In the genomic region with DNA sequence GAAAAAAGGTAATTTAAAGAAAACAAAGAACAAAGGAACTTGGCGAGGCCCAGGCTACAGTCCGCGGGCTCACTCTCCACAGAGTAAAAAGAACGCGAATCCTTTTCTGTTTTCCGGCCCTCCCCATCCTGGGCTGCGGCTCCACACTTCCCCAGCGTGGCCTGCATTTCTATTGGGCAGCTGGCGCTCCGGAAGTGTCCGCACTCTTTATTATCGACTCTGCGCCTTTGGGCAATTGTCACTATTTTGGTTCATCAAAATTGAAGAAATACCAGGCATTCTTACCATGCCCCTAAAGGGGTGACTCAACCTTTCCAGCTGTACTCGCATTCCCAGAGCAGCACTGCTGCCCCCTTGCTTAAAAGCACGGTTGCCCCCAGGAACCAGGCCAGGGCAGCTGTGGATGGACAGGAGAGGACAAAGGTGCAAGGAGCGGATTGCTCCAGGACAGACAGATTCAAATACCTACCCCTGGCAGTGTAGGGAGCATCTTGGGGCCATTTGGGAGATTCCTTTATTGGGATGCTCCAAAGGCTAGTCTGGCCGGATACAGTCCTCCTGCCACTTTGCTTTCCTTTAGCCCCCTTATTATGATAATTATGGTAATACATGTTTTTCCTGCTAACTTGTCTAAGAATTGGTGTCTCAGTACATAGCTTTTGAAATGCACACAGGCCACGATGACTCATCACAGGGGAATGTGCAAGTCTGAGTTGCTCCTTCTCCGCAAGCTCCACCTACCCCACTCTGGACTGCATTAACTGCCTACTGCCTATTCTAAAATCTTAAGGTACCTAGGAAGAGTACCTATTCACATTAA, we compare ENCODE assay signal across 8 cellular contexts. TPM values are rescaled to one million over a fixed set of nuclear protein-coding genes. Genes with fewer than 3 reads are reported as not detected.
DNase-seq lines count a peak whose midpoint lies in the region; ATAC-seq and TF ChIP-seq lines count a peak whose summit lies in the region.

No MANE protein-coding gene starts in this region.

- peak; percentile 92 for DNase-seq in MV-4-11 (lab: John Stamatoyannopoulos, UW)
- DNase-seq in activated CD8-positive, alpha-beta memory T cell treated with anti-CD3 and anti-CD28 coated beads, Interleukin-2, amount 50 U/mL, for 48 hours = peak; percentile 67
- DNase-seq in epithelial cell of proximal tubule (ENCODE audit: low read depth) = peak; percentile 93
- peak; percentile 28 to 75 for DNase-seq in stimulated activated effector memory CD8-positive, alpha-beta T cell treated with anti-CD3 and anti-CD28 coated beads, Interleukin-12 subunit alpha, Interleukin-12 subunit beta, amount 100 ng/mL, for 72 hours (ENCODE audit: low spot score in 2 of 2)
- no peak for DNase-seq in NCI-H146 treated with DMSO at 0.1 percent for 48 hours (lab: John Stamatoyannopoulos, UW; ENCODE audit: unreplicated experiment)

- no peaks in the 10 kb centered on the region for H3K27me3 ChIP-seq in mucosa of stomach (ENCODE audit: control insufficient read depth, insufficient read depth, low read length)

- H3K4me3 Mint-ChIP-seq in stimulated activated effector memory CD8-positive, alpha-beta T cell treated with anti-CD3 and anti-CD28 coated beads, Interleukin-12 subunit alpha, Interleukin-12 subunit beta, amount 100 ng/mL, for 72 hours = peak overlapping the region; percentile 87

- peaks cover 6% of the 10 kb centered on the region for H3K36me3 Mint-ChIP-seq in stimulated activated effector memory CD8-positive, alpha-beta T cell treated with anti-CD3 and anti-CD28 coated beads, Interleukin-12 subunit alpha, Interleukin-12 subunit beta, amount 100 ng/mL, for 72 hours

- H3K4me3 ChIP-seq in epithelial cell of proximal tubule (ENCODE audit: low read depth, low read length) = peak overlapping the region; percentile 66
- peak overlapping the region; percentile 14 for H3K4me3 ChIP-seq in mucosa of stomach (ENCODE audit: low read length)

- H3K9me3 ChIP-seq in mucosa of stomach (ENCODE audit: control insufficient read depth, low read length) = no peaks in the 10 kb centered on the region

- peak; percentile 34 for TF ChIP-seq CTCF in epithelial cell of proximal tubule (conservative IDR thresholded peaks at IDR 0.05; ENCODE audit: low read depth, low read length)

- H3K9ac ChIP-seq in mucosa of stomach (ENCODE audit: low read length) = peak overlapping the region; percentile 54

- ATAC-seq in GM19043 (IDR thresholded peaks at IDR 0.05; ENCODE audit: low read depth, unreplicated experiment) (peak; percentile 34), GM21723 (IDR thresholded peaks at IDR 0.05; ENCODE audit: unreplicated experiment) (no peak)
- peak; percentile 93 for ATAC-seq in stimulated activated effector memory CD8-positive, alpha-beta T cell treated with anti-CD3 and anti-CD28 coated beads, Interleukin-12 subunit alpha, Interleukin-12 subunit beta, amount 100 ng/mL, for 72 hours

- no peaks in the 10 kb centered on the region for H3K36me3 ChIP-seq in mucosa of stomach (ENCODE audit: control insufficient read depth, insufficient read depth, low read length)

- H3K27ac Mint-ChIP-seq in stimulated activated effector memory CD8-positive, alpha-beta T cell treated with anti-CD3 and anti-CD28 coated beads, Interleukin-12 subunit alpha, Interleukin-12 subunit beta, amount 100 ng/mL, for 72 hours = peak overlapping the region; percentile 92

- H3K9me3 Mint-ChIP-seq in stimulated activated effector memory CD8-positive, alpha-beta T cell treated with anti-CD3 and anti-CD28 coated beads, Interleukin-12 subunit alpha, Interleukin-12 subunit beta, amount 100 ng/mL, for 72 hours = no peaks in the 10 kb centered on the region

- peaks cover 7% of the 10 kb centered on the region for H3K4me1 ChIP-seq in mucosa of stomach (ENCODE audit: control insufficient read depth, insufficient read depth, low read length)

- peaks cover 51% of the 10 kb centered on the region for H3K4me1 Mint-ChIP-seq in stimulated activated effector memory CD8-positive, alpha-beta T cell treated with anti-CD3 and anti-CD28 coated beads, Interleukin-12 subunit alpha, Interleukin-12 subunit beta, amount 100 ng/mL, for 72 hours

RNA-seq across cellular contexts. Expression of gene SLFN12, which starts 1.0 kb away (rescaled TPM):
- 13.3 and 13.7 TPM in 2 replicates for total RNA-seq in epithelial cell of proximal tubule

RNA-seq across cellular contexts. Expression of gene SLFN13, which starts 15.3 kb away (rescaled TPM):
- total RNA-seq in epithelial cell of proximal tubule = 9.9 and 15.3 TPM in 2 replicates

RNA-seq across cellular contexts. Expression of gene SLFN11, which starts 59.9 kb away (rescaled TPM):
- total RNA-seq in epithelial cell of proximal tubule = 2.1 and 2.8 TPM in 2 replicates
